1 cellular context compared by ENCODE assay signal in the genomic region with DNA sequence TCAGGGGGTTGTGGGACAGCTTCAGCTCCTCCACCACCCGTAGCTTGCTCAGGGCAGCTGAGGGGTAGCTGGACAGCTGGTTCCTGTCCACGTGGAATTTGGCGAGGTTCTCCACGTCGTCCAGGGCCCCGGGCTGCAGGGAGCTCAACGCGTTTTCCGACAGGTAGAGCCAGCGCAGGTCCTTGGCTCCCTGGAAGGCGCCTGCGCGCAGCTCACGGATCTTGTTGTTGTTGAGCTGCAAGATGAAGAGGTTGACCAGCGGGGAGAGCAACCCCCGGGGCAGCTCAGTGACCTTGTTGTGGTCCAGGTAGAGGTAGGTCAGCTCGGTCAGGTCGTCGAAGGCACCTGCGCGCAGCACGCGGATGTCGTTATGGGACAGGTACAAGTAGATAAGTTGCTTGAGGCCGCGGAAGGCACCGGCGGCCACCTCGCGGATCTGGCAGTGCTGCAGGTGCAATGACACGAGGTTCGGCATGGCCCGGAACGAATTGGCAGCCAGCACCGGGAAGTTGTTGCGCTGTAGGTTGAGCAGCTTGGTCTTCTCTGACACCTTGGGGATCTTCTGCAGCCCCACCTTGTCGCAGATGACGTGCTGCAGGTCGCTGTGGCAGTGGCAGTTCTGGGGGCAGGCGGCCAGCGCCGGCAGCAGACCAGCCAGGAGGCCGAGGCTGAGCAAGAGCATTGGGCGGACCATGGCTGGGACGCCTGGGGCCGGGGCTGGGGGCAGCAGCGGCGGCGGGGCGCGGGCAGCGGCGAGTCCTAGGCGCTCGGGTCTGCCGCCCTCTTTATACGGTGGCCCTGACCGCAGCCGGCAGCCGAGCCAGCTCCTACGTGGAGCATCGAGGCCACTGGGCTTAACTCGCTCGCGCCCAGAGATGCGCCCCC.
TF ChIP-seq lines count a peak whose summit lies in the region.

A gene with protein sequence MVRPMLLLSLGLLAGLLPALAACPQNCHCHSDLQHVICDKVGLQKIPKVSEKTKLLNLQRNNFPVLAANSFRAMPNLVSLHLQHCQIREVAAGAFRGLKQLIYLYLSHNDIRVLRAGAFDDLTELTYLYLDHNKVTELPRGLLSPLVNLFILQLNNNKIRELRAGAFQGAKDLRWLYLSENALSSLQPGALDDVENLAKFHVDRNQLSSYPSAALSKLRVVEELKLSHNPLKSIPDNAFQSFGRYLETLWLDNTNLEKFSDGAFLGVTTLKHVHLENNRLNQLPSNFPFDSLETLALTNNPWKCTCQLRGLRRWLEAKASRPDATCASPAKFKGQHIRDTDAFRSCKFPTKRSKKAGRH (minus strand): TSS at position 761 of the 885 bp plus-strand sequence. CDS start 67 bp downstream, at position 694.

TF ChIP-seq in HepG2, 621 proteins besides CTCF, POLR2A, EP300 and RAD21:
- TF ChIP-seq FOXC1 (CRISPR knock-in tag; IDR thresholded peaks at IDR 0.05; ENCODE audit: borderline replicate concordance) (no peak), AGO2 (optimal IDR thresholded peaks at IDR 0.05; ENCODE audit: low read depth, low read length) (peak; percentile 64)
- TF ChIP-seq, protein P1, sequence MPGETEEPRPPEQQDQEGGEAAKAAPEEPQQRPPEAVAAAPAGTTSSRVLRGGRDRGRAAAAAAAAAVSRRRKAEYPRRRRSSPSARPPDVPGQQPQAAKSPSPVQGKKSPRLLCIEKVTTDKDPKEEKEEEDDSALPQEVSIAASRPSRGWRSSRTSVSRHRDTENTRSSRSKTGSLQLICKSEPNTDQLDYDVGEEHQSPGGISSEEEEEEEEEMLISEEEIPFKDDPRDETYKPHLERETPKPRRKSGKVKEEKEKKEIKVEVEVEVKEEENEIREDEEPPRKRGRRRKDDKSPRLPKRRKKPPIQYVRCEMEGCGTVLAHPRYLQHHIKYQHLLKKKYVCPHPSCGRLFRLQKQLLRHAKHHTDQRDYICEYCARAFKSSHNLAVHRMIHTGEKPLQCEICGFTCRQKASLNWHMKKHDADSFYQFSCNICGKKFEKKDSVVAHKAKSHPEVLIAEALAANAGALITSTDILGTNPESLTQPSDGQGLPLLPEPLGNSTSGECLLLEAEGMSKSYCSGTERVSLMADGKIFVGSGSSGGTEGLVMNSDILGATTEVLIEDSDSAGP (CRISPR knock-in tag; IDR thresholded peaks at IDR 0.05; ENCODE audit: borderline replicate concordance) = peak; percentile 39; the same call in 1 of the 2 replicates
